In the genomic region with DNA sequence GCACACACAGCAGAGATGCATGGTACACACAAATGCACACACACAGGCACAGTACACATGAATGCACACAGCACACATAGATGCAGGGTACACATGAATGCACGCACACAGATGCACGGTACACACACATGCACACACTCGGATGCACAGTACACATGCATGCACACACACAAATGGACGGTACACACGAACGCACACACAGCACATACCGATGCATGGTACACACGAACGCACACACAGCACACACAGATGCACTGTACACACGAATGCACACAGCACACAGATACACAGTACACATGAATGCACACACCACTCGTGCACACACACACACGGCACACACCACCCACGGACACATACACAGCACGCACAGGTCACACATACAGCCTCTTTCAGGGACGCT, we compare ENCODE assay signal across 20 cellular contexts. TPM values are rescaled to one million over a fixed set of nuclear protein-coding genes. Genes with fewer than 3 reads are reported as not detected.
DNase-seq lines count a peak whose midpoint lies in the region; FAIRE-seq and TF ChIP-seq lines count a peak whose summit lies in the region.
"Had no signal": no experiment of that assay in that cellular context is flagged by ENCODE, and none has a peak within 500 bp of the region (broad histone marks: within the 10 kb centered on the region; RNA-seq: fewer than 3 reads in every experiment).

No MANE protein-coding gene starts in this region.

- H4K91ac ChIP-seq in H1 (replicated peaks; ENCODE audit: insufficient read length, low read length) (peak overlapping the region; percentile 54), neuronal stem cell (ENCODE audit: low read depth, low read length, poor library complexity) (peak overlapping the region; percentile 59)

- H3K4ac ChIP-seq in H1 (replicated peaks; ENCODE audit: insufficient read length, low read depth, low read length) (peak overlapping the region; percentile 78), neuronal stem cell (ENCODE audit: low read length) (no peak overlapping the region)

- no peak for TF ChIP-seq CTCF in HEK293 (tag by site-specific recombination; IDR thresholded peaks at IDR 0.05)
- no peak for TF ChIP-seq CTCF in H1 (IDR thresholded peaks at IDR 0.05; ENCODE audit: control extremely low read depth in 1 of 3, insufficient read depth in 1 of 3, low read depth in 1 of 3, low read length in 3 of 3)

- H3K9ac ChIP-seq in H1 (replicated peaks in 1 of 4; ENCODE audit: extremely low read depth in 1 of 4, low read depth in 3 of 4, low read length in 3 of 4) (no peak overlapping the region; a peak in 1 of 7 replicates), neuronal stem cell (ENCODE audit: low read depth, low read length, poor library complexity) (peak overlapping the region; percentile 57)

- H3K56ac ChIP-seq in H1 (replicated peaks; ENCODE audit: insufficient read length, low read depth, low read length) = no peak overlapping the region

- H3K4me2 ChIP-seq in H1 (ENCODE audit: insufficient read depth in 1 of 2, low read depth in 2 of 2, low read length in 2 of 2) = no peak overlapping the region
- H3K4me2 ChIP-seq in neuronal stem cell (ENCODE audit: insufficient read depth, low read length, poor library complexity, severe bottlenecking) = no peak overlapping the region
- H3K4me2 ChIP-seq: A549 had no signal

- H2BK20ac ChIP-seq in H1 (ENCODE audit: low read length) = no peak overlapping the region

- H3K79me1 ChIP-seq in H1 (ENCODE audit: low read depth, low read length) (peaks cover 3% of the 10 kb centered on the region), neuronal stem cell (ENCODE audit: low read depth, low read length) (peaks cover 7% of the 10 kb centered on the region)

- H2BK12ac ChIP-seq in H1 (ENCODE audit: low read depth, low read length) (no peak overlapping the region), neuronal stem cell (ENCODE audit: low read length) (no peak overlapping the region)

- H3K14ac ChIP-seq in H1 (ENCODE audit: insufficient read length) (no peak overlapping the region), neuronal stem cell (ENCODE audit: low read length) (peak overlapping the region; percentile 99)

- no peak for TF ChIP-seq RAD21 in H1 (IDR thresholded peaks at IDR 0.05 in 1 of 2, conservative IDR thresholded peaks at IDR 0.05 in 1 of 2; ENCODE audit: low read depth in 2 of 2, low read length in 2 of 2)

- H3K27me3 ChIP-seq in H1 (replicated peaks in 1 of 4; ENCODE audit: control insufficient read depth in 3 of 4, extremely low read depth in 1 of 4, insufficient read depth in 3 of 4, low read length in 3 of 4) (no peaks in the 10 kb centered on the region), neuronal stem cell (ENCODE audit: control insufficient read depth in 3 of 3, insufficient read depth in 3 of 3, low read depth in 1 of 3, low read length in 3 of 3) (peaks cover 0 to 1% (median 0%) of the 10 kb centered on the region in 3 experiments)
- H3K27me3 ChIP-seq: BE2C had no signal

- no peak overlapping the region for H4K5ac ChIP-seq in H1 (ENCODE audit: insufficient read length, low read depth, low read length)

- no peak overlapping the region; the same call in 1 of the 2 replicates for H2AK5ac ChIP-seq in H1 (ENCODE audit: low read depth, low read length)
- H2AK5ac ChIP-seq in neuronal stem cell (ENCODE audit: low read depth, low read length) = no peak overlapping the region

- TF ChIP-seq EP300 in H1 (IDR thresholded peaks at IDR 0.05; ENCODE audit: borderline replicate concordance in 1 of 2, low read depth in 2 of 2, low read length in 2 of 2) = no peak

- peaks cover 3% of the 10 kb centered on the region; the same call in 1 of the 2 replicates for H3K23me2 ChIP-seq in H1 (ENCODE audit: low read depth, low read length)

- POLR2A ChIA-PET in HEK293 (lab: Yijun Ruan, JAX) = no interaction called here
- POLR2A ChIA-PET in H1 (lab: Charles Lee; ENCODE audit: partially characterized antibody) = no interaction called here

- FAIRE-seq in HTR-8/SVneo (lab: Jason Lieb, UNC) (peak; percentile 99), H1 (lab: Jason Lieb, UNC) (no peak)
- FAIRE-seq: A549, D721Med, G401.6 had no signal

- DNase-seq in HTR-8/SVneo (ENCODE audit: insufficient read length, low spot score) (no peak), H1 (ENCODE audit: low read depth in 1 of 2, low spot score in 2 of 2) (no peak), neuronal stem cell (ENCODE audit: low spot score) (no peak), COLO829 (ENCODE audit: low spot score) (no peak), NCI-H510A treated with DMSO at 0.1 percent for 48 hours (lab: John Stamatoyannopoulos, UW) (no peak)
- no peak for DNase-seq in activated CD4-positive, alpha-beta T cell treated with anti-CD3 and anti-CD28 coated beads, Interleukin-2, amount 50 U/mL, for 4 hours
- DNase-seq: BE2C; CD4-positive, alpha-beta memory T cell; COR-L47; DMS153; DMS79 treated with DMSO at 0.1 percent for 48 hours; EL; HCEC 1CT had no signal

- H3K9me3 ChIP-seq in HEK293 (ENCODE audit: control insufficient read depth, insufficient read depth, low read depth, low read length) (no peaks in the 10 kb centered on the region), H1 (ENCODE audit: insufficient read depth in 2 of 2, low read depth in 1 of 2, low read length in 1 of 2) (peaks cover 0 to 8% of the 10 kb centered on the region in 2 experiments; a peak in 1 of 4 replicates), neuronal stem cell (replicated peaks in 1 of 2; ENCODE audit: control insufficient read depth in 2 of 2, insufficient read depth in 1 of 2, low read depth in 1 of 2, low read length in 2 of 2) (peaks cover 0 to 8% of the 10 kb centered on the region in 2 donors)
- H3K9me3 ChIP-seq: A549, BE2C had no signal

- H3K27ac ChIP-seq in HEK293 (ENCODE audit: extremely low read depth, low read depth, low read length) = no peak overlapping the region
- no peak overlapping the region for H3K27ac ChIP-seq in H1 (ENCODE audit: low read depth, low read length)
- H3K27ac ChIP-seq in neuronal stem cell (replicated peaks; ENCODE audit: low read length) = no peak overlapping the region
- H3K27ac ChIP-seq: A549, C4-2B had no signal

- H3K4me1 ChIP-seq in HEK293 (ENCODE audit: control insufficient read depth, insufficient read depth, low read length) (no peaks in the 10 kb centered on the region), H1 (replicated peaks in 1 of 4; ENCODE audit: control insufficient read depth in 3 of 4, insufficient read depth in 4 of 4, low read length in 3 of 4) (no peaks in the 10 kb centered on the region), neuronal stem cell (ENCODE audit: control insufficient read depth in 2 of 2, insufficient read depth in 1 of 2, low read depth in 1 of 2, low read length in 2 of 2) (no peaks in the 10 kb centered on the region)
- H3K4me1 ChIP-seq: A549, BE2C had no signal

- no peak overlapping the region for H2BK15ac ChIP-seq in H1 (ENCODE audit: low read length)
- no peak overlapping the region for H2BK15ac ChIP-seq in neuronal stem cell (ENCODE audit: low read length)

- WGBS in H1 (ENCODE audit: extremely low coverage in 1 of 2, insufficient coverage in 1 of 2, insufficient read length in 1 of 2, insufficient replicate concordance in 2 of 2, low coverage in 1 of 2, low lambda C conversion rate in 2 of 2, missing lambda C conversion rate in 1 of 2), 2 experiments = 94% methylated on average over 15 of the region's 15 CpGs; no CpG with 5 or more reads in 1 of the 2 experiments
- no CpG with 5 or more reads among the region's 15 CpGs for WGBS in neuronal stem cell (ENCODE audit: extremely low coverage in 2 of 2, insufficient read length in 2 of 2, insufficient replicate concordance in 1 of 2), 2 donors

- H2AFZ ChIP-seq in H1 (ENCODE audit: low read length) (no peak overlapping the region), neuronal stem cell (ENCODE audit: low read length) (no peak overlapping the region)

- peaks cover 0 to 85% of the 10 kb centered on the region in 2 experiments; a peak in 1 of 3 replicates for H3K36me3 ChIP-seq in HEK293 (ENCODE audit: control insufficient read depth in 2 of 2, insufficient read depth in 1 of 2, low read length in 2 of 2)
- peaks cover under 1 to 36% (median 20%) of the 10 kb centered on the region in 4 experiments; a peak in 5 of 8 replicates for H3K36me3 ChIP-seq in H1 (ENCODE audit: control insufficient read depth in 2 of 4, insufficient read depth in 4 of 4, low read length in 3 of 4)
- H3K36me3 ChIP-seq in neuronal stem cell (replicated peaks in 1 of 2; ENCODE audit: control insufficient read depth in 2 of 2, insufficient read depth in 2 of 2, low read length in 2 of 2) = peaks cover 30 to 84% of the 10 kb centered on the region in 2 donors

- no peaks in the 10 kb centered on the region for H3K79me2 ChIP-seq in H1 (ENCODE audit: control insufficient read depth in 1 of 2, insufficient read depth in 2 of 2, low read length in 2 of 2)

- H2BK120ac ChIP-seq in H1 (replicated peaks; ENCODE audit: low read depth, low read length) = no peak overlapping the region
- H2BK120ac ChIP-seq in neuronal stem cell (ENCODE audit: low read depth, low read length) = no peak overlapping the region

- H3K18ac ChIP-seq in H1 (ENCODE audit: extremely low read depth, low read length) (no peak overlapping the region), neuronal stem cell (ENCODE audit: low read length) (no peak overlapping the region)

- no peak overlapping the region for H4K8ac ChIP-seq in H1 (ENCODE audit: extremely low read depth, insufficient read depth, low read length)
- peak overlapping the region; percentile 33 for H4K8ac ChIP-seq in neuronal stem cell (ENCODE audit: low read depth, low read length)

- CTCF ChIA-PET in HEK293 (lab: Yijun Ruan, JAX) (no interaction called here), H1 (lab: Charles Lee; ENCODE audit: partially characterized antibody) (no interaction called here)

- no peak overlapping the region for H3K23ac ChIP-seq in H1 (ENCODE audit: insufficient read length)
- H3K23ac ChIP-seq in neuronal stem cell (ENCODE audit: low read depth, low read length, poor library complexity) = peak overlapping the region; percentile 34

- H2BK5ac ChIP-seq in H1 (ENCODE audit: low read depth, low read length) (no peak overlapping the region), neuronal stem cell (ENCODE audit: low read length) (no peak overlapping the region)

- no peak overlapping the region for H3K4me3 ChIP-seq in HEK293 (ENCODE audit: low read depth, low read length)
- H3K4me3 ChIP-seq in H1 (ENCODE audit: extremely low read depth in 1 of 4, insufficient read depth in 2 of 4, low read depth in 3 of 4, low read length in 4 of 4) = no peak overlapping the region
- peak overlapping the region in 1 of 2 donors; percentile 51 for H3K4me3 ChIP-seq in neuronal stem cell (ENCODE audit: low read length in 2 of 2)
- H3K4me3 ChIP-seq: A549 had no signal

- TF ChIP-seq POLR2A in H1 (IDR thresholded peaks at IDR 0.05; ENCODE audit: control extremely low read depth in 1 of 2, low read depth in 2 of 2, low read length in 2 of 2) = no peak

- peaks cover 0 to 18% of the 10 kb centered on the region in 2 experiments for H4K20me1 ChIP-seq in H1 (replicated peaks in 1 of 2; ENCODE audit: control insufficient read depth in 1 of 2, insufficient read depth in 2 of 2, low read length in 2 of 2)

RNA-seq across cellular contexts. Expression of gene CPLX1, which starts 43.8 kb away (rescaled TPM):
- 0.56 and 0.67 TPM in 2 replicates for total RNA-seq in H1 (2021; fragmentation: NEBNext Ultra II Directional; extraction: Animal tissue kit (Norgen Biotek cat#: 25700))
- polyA plus RNA-seq in H1 (2011; rRNA removed) = 0.32 and 1.3 TPM in 2 replicates
- 0.35 TPM for polyA plus RNA-seq in H1 (2011; cell fraction: cytosol; rRNA removed)
- 3.7 TPM for polyA plus RNA-seq in H1 (2011; cell fraction: nucleus; rRNA removed)
- polyA plus RNA-seq in H1 (2012, experiment 1 of 2) = 0.76 to 1.5 TPM (median 1.1 TPM) in 4 replicates
- 0.46 TPM for polyA plus RNA-seq in H1 (2012, experiment 2 of 2)
- polyA plus RNA-seq in H1 (2013, experiment 1 of 2) = 0.63 TPM
- polyA plus RNA-seq in H1 (2013, experiment 2 of 2) = 0.74 TPM
- polyA minus RNA-seq in H1 (2011; rRNA and poly(A)+ RNA removed) = 0.07 TPM in 1 of 2 replicates, not detected in the other
- not detected for polyA minus RNA-seq in H1 (2011; cell fraction: cytosol; rRNA and poly(A)+ RNA removed)
- not detected for polyA minus RNA-seq in H1 (2011; cell fraction: nucleus; rRNA and poly(A)+ RNA removed)
- polyA plus RNA-seq in neuronal stem cell (2013, experiment 1 of 2) = 0.13 TPM
- polyA plus RNA-seq in neuronal stem cell (2013, experiment 2 of 2) = 0.12 TPM
- polyA plus RNA-seq: AG04450, IgD-negative memory B cell had no signal
